Comparison of ENCODE assay signal across 11 cellular contexts in the genomic region with DNA sequence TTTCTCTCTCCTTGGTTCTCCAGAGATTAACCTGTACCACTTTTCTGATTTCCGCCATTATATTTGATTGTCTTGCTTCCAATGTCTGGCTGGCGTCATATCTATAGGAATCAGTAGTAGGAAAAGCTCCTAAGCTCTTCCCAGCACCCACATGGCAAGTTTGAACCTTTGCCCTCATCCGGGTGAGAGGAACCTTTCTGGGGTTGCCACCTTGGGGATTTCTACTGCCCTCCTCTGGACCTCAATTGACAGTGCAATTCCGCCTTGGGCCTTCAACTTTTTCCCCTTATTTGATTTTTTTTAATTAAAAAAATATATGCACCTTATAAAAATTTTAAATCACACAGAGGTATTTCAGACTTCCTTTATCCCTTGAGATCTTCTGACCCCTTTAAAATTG. TPM values are rescaled to one million over a fixed set of nuclear protein-coding genes. Genes with fewer than 3 reads are reported as not detected.
DNase-seq lines count a peak whose midpoint lies in the region; ATAC-seq and TF ChIP-seq lines count a peak whose summit lies in the region.
"Had no signal": no experiment of that assay in that cellular context is flagged by ENCODE, and none has a peak within 500 bp of the region (broad histone marks: within the 10 kb centered on the region; RNA-seq: fewer than 3 reads in every experiment).

No MANE protein-coding gene starts in this region.

- H3K9me3 ChIP-seq in OCI-LY7 (ENCODE audit: low read length) (no peaks in the 10 kb centered on the region), thyroid gland (no peaks in the 10 kb centered on the region)
- H3K9me3 ChIP-seq: HAP-1 had no signal

- CTCF ChIA-PET in OCI-LY7 (lab: Charles Lee; ENCODE audit: unreplicated experiment), result no interaction called here

- no peaks in the 10 kb centered on the region for H3K36me3 ChIP-seq in OCI-LY7 (ENCODE audit: insufficient read depth, low read length)
- H3K36me3 ChIP-seq in thyroid gland, result no peaks in the 10 kb centered on the region
- H3K36me3 ChIP-seq: HAP-1 had no signal

- H3K27ac ChIP-seq in OCI-LY7 (ENCODE audit: low read depth, low read length, poor library complexity, severe bottlenecking), result no peak overlapping the region
- H3K27ac ChIP-seq in thyroid gland, result no peak overlapping the region

- no peak for TF ChIP-seq POLR2A in thyroid gland (IDR thresholded peaks at IDR 0.05)

- in situ Hi-C loops in GM13977 (cut with MboI; ENCODE audit: low pct_unique_long_range_greater_than_20kb, low sequenced_read_pairs, unreplicated experiment), result no loop called here

- H3K9me2 ChIP-seq in OCI-LY7 (ENCODE audit: insufficient read depth, low read length), result no peaks in the 10 kb centered on the region

- H3K79me2 ChIP-seq in OCI-LY7 (ENCODE audit: insufficient read depth, low read depth, low read length), result no peaks in the 10 kb centered on the region

- H3K4me3 ChIP-seq in AG10803 (ENCODE audit: low read length), result no peak overlapping the region
- no peak overlapping the region for H3K4me3 ChIP-seq in OCI-LY7 (ENCODE audit: low read depth, low read length, poor library complexity, severe bottlenecking)
- no peak overlapping the region for H3K4me3 ChIP-seq in fibroblast of pulmonary artery (replicated peaks; ENCODE audit: low read depth, low read length)
- H3K4me3 ChIP-seq in thyroid gland (replicated peaks in 1 of 3), result no peak overlapping the region
- H3K4me3 ChIP-seq: HAP-1 had no signal

- no peak for ATAC-seq in HG02981 (IDR thresholded peaks at IDR 0.05; ENCODE audit: unreplicated experiment)
- no peak for ATAC-seq in GM19455 (IDR thresholded peaks at IDR 0.05; ENCODE audit: unreplicated experiment)

- no peaks in the 10 kb centered on the region for H3K4me1 ChIP-seq in OCI-LY7 (ENCODE audit: insufficient read depth, low read length, poor library complexity, severe bottlenecking)
- no peaks in the 10 kb centered on the region for H3K4me1 ChIP-seq in thyroid gland
- H3K4me1 ChIP-seq: HAP-1 had no signal

- H2AFZ ChIP-seq in OCI-LY7 (ENCODE audit: low read length), result no peak overlapping the region

- TF ChIP-seq CTCF in AG10803 (conservative IDR thresholded peaks at IDR 0.05; ENCODE audit: low read length) (peak; percentile 39), GM13977 (IDR thresholded peaks at IDR 0.05; ENCODE audit: extremely low read depth, insufficient read depth, missing control alignments) (peak; percentile 44), OCI-LY7 (conservative IDR thresholded peaks at IDR 0.05; ENCODE audit: low read length) (peak; percentile 62), fibroblast of pulmonary artery (IDR thresholded peaks at IDR 0.05; ENCODE audit: low read length, missing control alignments) (peak; percentile 42), thyroid gland (IDR thresholded peaks at IDR 0.05) (peak in 1 of 6 experiments; percentile 7)

- H3K27me3 ChIP-seq in thyroid gland, result no peaks in the 10 kb centered on the region

- intact Hi-C loops in OCI-LY7 (cut with micrococcal nuclease; ENCODE audit: unreplicated experiment), result no loop called here
- intact Hi-C loops in posterior cingulate gyrus (cut with DNase I), result no loop called here
- intact Hi-C loops in thyroid gland (cut with DNase I), result no loop called here

- H3K4me2 ChIP-seq in OCI-LY7 (ENCODE audit: low read length), result no peak overlapping the region

- WGBS in thyroid gland, 2 donors, result 82 to 86% methylated on average over 4 of the region's 4 CpGs

- POLR2A ChIA-PET in OCI-LY7 (lab: Charles Lee), result no interaction called here

- H4K20me1 ChIP-seq in OCI-LY7 (ENCODE audit: insufficient read depth, low read length), result no peaks in the 10 kb centered on the region

- no peak for DNase-seq in AG10803 (ENCODE audit: low read depth)
- peak; percentile 26 for DNase-seq in GM13977 (ENCODE audit: low spot score)
- DNase-seq in OCI-LY7 (ENCODE audit: low spot score), result peak; percentile 15
- DNase-seq in fibroblast of pulmonary artery (ENCODE audit: low read depth), result peak; percentile 3
- no peak for DNase-seq in posterior cingulate gyrus
- no peak for DNase-seq in thyroid gland
- DNase-seq: immature natural killer cell had no signal

- no TSS peak for BruUV-seq in OCI-LY7 (replicated peaks; lab: Mats Ljungman, UMichigan)

RNA-seq across cellular contexts. Expression of gene CXorf66, which starts 2.0 kb away (rescaled TPM):
- total RNA-seq in OCI-LY7 (2014; rRNA removed; shearing (Covaris generic)), result not detected in 2 replicates
- total RNA-seq in OCI-LY7 (2022), result not detected in 2 replicates
- total RNA-seq in thyroid gland, result not detected
- total RNA-seq: pulmonary artery endothelial cell had no signal

RNA-seq across cellular contexts. Expression of gene ATP11C, which starts 34.4 kb away (rescaled TPM):
- 20.6 and 20.9 TPM in 2 replicates for total RNA-seq in OCI-LY7 (2014; rRNA removed; shearing (Covaris generic))
- 25.2 and 25.7 TPM in 2 replicates for total RNA-seq in OCI-LY7 (2022)
- total RNA-seq in thyroid gland, result 10 to 100 TPM; 22.8 to 40.3 (median 26.2) TPM

Comparison
In these comparisons a context has a peak if more than half of its experiments do, and no peak if none do; other contexts are left out.
1. DNase-seq: peak in GM13977 (single experiment), OCI-LY7 (single experiment) and fibroblast of pulmonary artery (single experiment); none in AG10803 (single experiment), posterior cingulate gyrus (0 of 10) and thyroid gland (0 of 2).